In the genomic region with DNA sequence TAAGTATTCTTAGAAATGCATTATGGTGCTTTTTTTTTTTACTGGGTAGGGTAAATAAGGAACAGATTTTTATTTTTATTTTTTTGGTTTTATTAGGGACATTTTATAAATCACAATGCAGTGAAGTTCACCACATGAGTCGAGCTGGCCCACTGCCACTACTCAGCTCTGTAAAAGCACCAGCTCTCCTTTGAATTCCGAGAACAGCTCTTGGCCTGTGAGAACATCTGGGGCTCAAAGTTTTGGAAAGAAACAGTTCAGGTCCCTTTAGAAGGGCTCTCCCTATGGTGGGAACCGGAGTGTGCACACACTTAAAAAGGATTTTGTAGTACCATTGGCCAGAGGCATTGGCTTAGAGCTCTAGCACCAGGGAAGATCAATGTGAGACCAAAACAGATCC, we compare ENCODE assay signal across 14 cellular contexts.
DNase-seq lines count a peak whose midpoint lies in the region; ATAC-seq and TF ChIP-seq lines count a peak whose summit lies in the region.
"Had no signal": no experiment of that assay in that cellular context is flagged by ENCODE, and none has a peak within 500 bp of the region (broad histone marks: within the 10 kb centered on the region; RNA-seq: fewer than 3 reads in every experiment).

No MANE protein-coding gene starts in this region.

- intact Hi-C loops in left colon (cut with DNase I, micrococcal nuclease), result no loop called here

- 28 to 30% methylated on average over 3 of the region's 3 CpGs for WGBS in tibial nerve, 2 donors

- H3K27ac ChIP-seq in tibial nerve (peak overlapping the region in 1 of 4 donors; percentile 52), SJCRH30 (no peak overlapping the region)

- no peak overlapping the region for H3K4me3 ChIP-seq in epithelial cell of esophagus (ENCODE audit: low read length)
- H3K4me3 ChIP-seq in tibial nerve, result no peak overlapping the region
- H3K4me3 ChIP-seq in SJCRH30, result no peak overlapping the region
- H3K4me3 ChIP-seq: lung had no signal

- TF ChIP-seq CTCF in epithelial cell of esophagus (IDR thresholded peaks at IDR 0.05; ENCODE audit: insufficient read depth, low read depth, low read length, missing control alignments) (no peak), tibial nerve (IDR thresholded peaks at IDR 0.05) (no peak)

- ATAC-seq in left colon, result no peak
- ATAC-seq in HG03565 (IDR thresholded peaks at IDR 0.05; ENCODE audit: unreplicated experiment), result no peak
- ATAC-seq: stimulated activated naive CD8-positive, alpha-beta T cell treated with anti-CD3 and anti-CD28 coated beads, Interleukin-15, amount 100 ng/mL, for 72 hours had no signal

- no peaks in the 10 kb centered on the region for H3K36me3 ChIP-seq in tibial nerve
- no peaks in the 10 kb centered on the region for H3K36me3 ChIP-seq in SJCRH30

- DNase-seq in M059J (ENCODE audit: low read depth) (peak; percentile 49), epithelial cell of esophagus (ENCODE audit: low read depth) (peak; percentile 13), left colon (peak; percentile 12 to 30), tibial nerve (ENCODE audit: low spot score in 2 of 2) (peak; percentile 43 to 58), NOMO-1 treated with dmso at 0.1 percent for 144 hours (lab: John Stamatoyannopoulos, UW; ENCODE audit: unreplicated experiment) (no peak), SJCRH30 (no peak)
- DNase-seq: activated CD4-positive, alpha-beta T cell treated with anti-CD3 and anti-CD28 coated beads, Interleukin-2, amount 50 U/mL, for 4 hours; NCI-H446; RPMI8226; stimulated activated CD4-positive, alpha-beta T cell treated with anti-CD3 and anti-CD28 coated beads, Interleukin-4, amount 100 ng/mL, for 24 hours; stimulated activated naive CD8-positive, alpha-beta T cell treated with anti-CD3 and anti-CD28 coated beads, Interleukin-15, amount 100 ng/mL, for 72 hours; T1000 had no signal

- H3K9me3 ChIP-seq in tibial nerve (no peaks in the 10 kb centered on the region), SJCRH30 (replicated peaks) (no peaks in the 10 kb centered on the region)

- TF ChIP-seq EP300 in tibial nerve (IDR thresholded peaks at IDR 0.05), result no peak

- H3K4me1 ChIP-seq in tibial nerve (peaks cover 0 to 11% (median 0%) of the 10 kb centered on the region in 4 donors), SJCRH30 (no peaks in the 10 kb centered on the region)

- no peak for TF ChIP-seq POLR2A in tibial nerve (IDR thresholded peaks at IDR 0.05)

- H3K27me3 ChIP-seq in tibial nerve (no peaks in the 10 kb centered on the region), SJCRH30 (no peaks in the 10 kb centered on the region)

Comparison
In these comparisons a context has a peak if more than half of its experiments do, and no peak if none do; other contexts are left out.
1. DNase-seq: peak in M059J (single experiment), epithelial cell of esophagus (single experiment), left colon (2 of 2) and tibial nerve (2 of 2); none in NOMO-1 treated with dmso at 0.1 percent for 144 hours (single experiment) and SJCRH30 (0 of 2).